In the genomic region with DNA sequence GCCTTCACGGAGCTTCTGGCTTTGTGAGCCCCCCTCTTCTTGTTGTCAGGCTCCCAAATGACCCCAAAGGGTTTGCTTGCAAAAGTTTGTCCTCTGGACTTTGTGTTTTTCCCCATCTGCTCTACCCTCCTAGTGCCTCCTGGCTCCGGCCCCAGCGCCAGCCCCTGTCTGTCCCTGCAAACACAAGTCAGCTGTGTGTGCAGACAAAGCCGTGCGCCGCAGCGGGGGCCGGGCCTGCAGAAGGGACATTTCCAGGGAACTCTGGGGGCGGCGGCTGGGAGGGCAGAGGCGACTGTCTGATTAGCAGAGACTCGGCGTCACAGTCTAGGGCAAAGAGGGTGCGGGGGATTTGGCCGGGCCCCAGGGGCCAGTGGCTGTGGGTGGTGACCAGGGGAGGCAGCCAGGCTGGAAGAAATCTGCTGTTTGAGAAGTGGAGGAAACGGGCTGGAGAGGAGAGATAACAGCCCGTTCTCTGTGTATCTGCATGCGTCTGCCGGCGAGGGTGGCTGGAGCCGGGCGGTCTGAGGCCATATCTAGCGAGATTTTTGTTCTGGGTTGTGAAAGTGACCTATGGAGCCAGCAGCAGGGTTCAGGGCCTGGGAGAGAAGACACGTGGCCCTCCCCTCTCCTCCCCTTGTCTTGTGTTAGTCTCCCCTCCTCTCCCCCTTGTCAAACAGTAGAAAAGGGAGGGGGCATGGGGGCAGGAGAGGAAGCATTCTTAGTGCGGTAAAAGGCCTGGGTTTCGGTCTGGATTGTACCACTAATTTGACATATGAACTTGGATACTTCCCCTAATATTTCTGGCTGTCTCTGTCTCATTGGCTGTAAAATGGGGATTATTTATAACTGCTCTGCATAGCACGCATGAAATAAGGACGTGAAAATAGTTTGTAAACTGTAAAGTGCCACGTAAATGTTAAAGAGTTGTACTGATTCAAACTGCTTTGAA, we compare ENCODE assay signal across 8 cellular contexts.
DNase-seq lines count a peak whose midpoint lies in the region; ATAC-seq and TF ChIP-seq lines count a peak whose summit lies in the region.

No MANE protein-coding gene starts in this region.

- no peaks in the 10 kb centered on the region for H3K36me3 Mint-ChIP-seq in neural crest cell (ENCODE audit: low read depth)

- H3K4me3 Mint-ChIP-seq in neural crest cell = peak overlapping the region; percentile 76

- DNase-seq in AG10803 (ENCODE audit: low read depth) (peak; percentile 46), fibroblast of the aortic adventitia (ENCODE audit: low read depth) (peak; percentile 87), neural crest cell (ENCODE audit: low read depth, low spot score) (peak; percentile 57), G401 (ENCODE audit: low spot score) (no peak), NCI-H1417 treated with DMSO at 0.1 percent for 48 hours (lab: John Stamatoyannopoulos, UW) (no peak), LoVo (ENCODE audit: low spot score) (no peak)

- TF ChIP-seq CTCF in AG10803 (conservative IDR thresholded peaks at IDR 0.05; ENCODE audit: low read length) (no peak), fibroblast of the aortic adventitia (IDR thresholded peaks at IDR 0.05; ENCODE audit: insufficient read depth, low read length) (no peak), neural crest cell (conservative IDR thresholded peaks at IDR 0.05) (no peak)

- in situ Hi-C loops in G401 (cut with HindIII; ENCODE audit: low sequenced_read_pairs) = no loop called here

- H3K4me1 Mint-ChIP-seq in neural crest cell = peaks cover 27% of the 10 kb centered on the region

- H3K27ac Mint-ChIP-seq in neural crest cell (ENCODE audit: unreplicated experiment) = peak overlapping the region; percentile 67

- no peaks in the 10 kb centered on the region for H3K27me3 Mint-ChIP-seq in neural crest cell (ENCODE audit: low read depth)

- H3K9me3 Mint-ChIP-seq in neural crest cell = no peaks in the 10 kb centered on the region

- no peak for ATAC-seq in GM19467 (IDR thresholded peaks at IDR 0.05; ENCODE audit: unreplicated experiment)

- H3K4me3 ChIP-seq in AG10803 (ENCODE audit: low read length) = no peak overlapping the region
- no peak overlapping the region for H3K4me3 ChIP-seq in fibroblast of the aortic adventitia (ENCODE audit: low read depth, low read length)

TF ChIP-seq in PFSK-1, 5 proteins besides CTCF, POLR2A, EP300 and RAD21:
- no peak for TF ChIP-seq TAF1 (IDR thresholded peaks at IDR 0.05; ENCODE audit: borderline replicate concordance, insufficient read depth, low read length)
- no peak for TF ChIP-seq POLR2AphosphoS5 (IDR thresholded peaks at IDR 0.05; ENCODE audit: low read depth, low read length)
- TF ChIP-seq FOXP2 (optimal IDR thresholded peaks at IDR 0.05; ENCODE audit: borderline replicate concordance, extremely low read depth, extremely low read length, insufficient read depth) = peak; percentile 21
- TF ChIP-seq, protein P1, sequence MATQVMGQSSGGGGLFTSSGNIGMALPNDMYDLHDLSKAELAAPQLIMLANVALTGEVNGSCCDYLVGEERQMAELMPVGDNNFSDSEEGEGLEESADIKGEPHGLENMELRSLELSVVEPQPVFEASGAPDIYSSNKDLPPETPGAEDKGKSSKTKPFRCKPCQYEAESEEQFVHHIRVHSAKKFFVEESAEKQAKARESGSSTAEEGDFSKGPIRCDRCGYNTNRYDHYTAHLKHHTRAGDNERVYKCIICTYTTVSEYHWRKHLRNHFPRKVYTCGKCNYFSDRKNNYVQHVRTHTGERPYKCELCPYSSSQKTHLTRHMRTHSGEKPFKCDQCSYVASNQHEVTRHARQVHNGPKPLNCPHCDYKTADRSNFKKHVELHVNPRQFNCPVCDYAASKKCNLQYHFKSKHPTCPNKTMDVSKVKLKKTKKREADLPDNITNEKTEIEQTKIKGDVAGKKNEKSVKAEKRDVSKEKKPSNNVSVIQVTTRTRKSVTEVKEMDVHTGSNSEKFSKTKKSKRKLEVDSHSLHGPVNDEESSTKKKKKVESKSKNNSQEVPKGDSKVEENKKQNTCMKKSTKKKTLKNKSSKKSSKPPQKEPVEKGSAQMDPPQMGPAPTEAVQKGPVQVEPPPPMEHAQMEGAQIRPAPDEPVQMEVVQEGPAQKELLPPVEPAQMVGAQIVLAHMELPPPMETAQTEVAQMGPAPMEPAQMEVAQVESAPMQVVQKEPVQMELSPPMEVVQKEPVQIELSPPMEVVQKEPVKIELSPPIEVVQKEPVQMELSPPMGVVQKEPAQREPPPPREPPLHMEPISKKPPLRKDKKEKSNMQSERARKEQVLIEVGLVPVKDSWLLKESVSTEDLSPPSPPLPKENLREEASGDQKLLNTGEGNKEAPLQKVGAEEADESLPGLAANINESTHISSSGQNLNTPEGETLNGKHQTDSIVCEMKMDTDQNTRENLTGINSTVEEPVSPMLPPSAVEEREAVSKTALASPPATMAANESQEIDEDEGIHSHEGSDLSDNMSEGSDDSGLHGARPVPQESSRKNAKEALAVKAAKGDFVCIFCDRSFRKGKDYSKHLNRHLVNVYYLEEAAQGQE (IDR thresholded peaks at IDR 0.05; ENCODE audit: insufficient read depth in 1 of 2, low read depth in 2 of 2, low read length in 2 of 2) = no peak
- no peak for TF ChIP-seq SIN3A (IDR thresholded peaks at IDR 0.05; ENCODE audit: borderline replicate concordance, insufficient read depth, low read length)

Comparison
In these comparisons a context has a peak if more than half of its experiments do, and no peak if none do; other contexts are left out.
1. DNase-seq: peak in AG10803 (single experiment), fibroblast of the aortic adventitia (single experiment) and neural crest cell (single experiment); none in G401 (single experiment), NCI-H1417 treated with DMSO at 0.1 percent for 48 hours (single experiment) and LoVo (single experiment).